1 cellular context compared by ENCODE assay signal in the genomic region with DNA sequence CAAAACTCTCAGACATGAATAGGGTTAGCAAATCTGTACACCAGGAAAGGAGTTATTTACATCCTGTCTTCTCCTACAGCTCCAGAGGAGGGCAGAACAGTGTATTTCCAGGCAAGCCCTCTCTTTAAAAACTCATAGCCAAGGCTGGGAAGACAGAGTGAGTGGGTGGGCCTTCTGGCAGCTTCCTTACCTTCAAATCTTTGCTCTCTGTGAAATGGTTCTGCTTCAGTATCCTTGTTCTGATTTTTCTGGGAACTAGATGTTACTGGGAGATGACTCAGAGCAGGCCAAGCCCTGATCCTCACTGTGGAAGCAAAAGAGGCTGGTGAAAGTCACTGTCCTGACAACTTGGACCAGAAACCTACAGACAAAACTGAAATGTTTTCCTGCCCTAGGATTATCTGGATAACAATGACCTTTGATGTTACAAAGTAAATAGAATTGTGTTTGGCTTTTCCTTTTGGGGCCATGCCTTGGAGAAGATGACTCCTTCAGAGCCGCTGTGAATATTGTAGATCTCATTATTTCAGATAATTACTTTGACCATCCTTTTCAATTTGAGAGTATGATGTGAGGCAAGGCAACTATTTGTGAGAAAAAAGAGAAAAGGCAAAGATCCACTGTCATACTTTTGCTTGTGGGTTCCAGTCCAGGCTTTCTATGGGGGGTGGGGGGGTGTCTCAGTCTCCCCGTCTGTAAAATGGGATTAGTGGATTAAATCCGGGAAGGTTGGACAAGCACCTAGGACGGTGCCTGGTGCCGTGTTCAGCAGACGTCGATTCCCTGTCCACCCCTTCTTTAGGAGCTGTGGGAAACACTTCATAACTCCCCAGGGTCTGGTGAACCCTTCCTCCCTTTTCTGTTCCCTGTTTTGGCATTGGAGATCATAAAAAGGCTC.
TF ChIP-seq lines count a peak whose summit lies in the region.

No MANE protein-coding gene starts in this region.

TF ChIP-seq in HEK293, 187 proteins besides CTCF, POLR2A, EP300 and RAD21 (continued from another document):
- TF ChIP-seq ZNF544 (tag by site-specific recombination; IDR thresholded peaks at IDR 0.05) (no peak), ZFP37 (tag by site-specific recombination; IDR thresholded peaks at IDR 0.05) (no peak)
